Comparison of ENCODE assay signal across 1 cellular context in the genomic region with DNA sequence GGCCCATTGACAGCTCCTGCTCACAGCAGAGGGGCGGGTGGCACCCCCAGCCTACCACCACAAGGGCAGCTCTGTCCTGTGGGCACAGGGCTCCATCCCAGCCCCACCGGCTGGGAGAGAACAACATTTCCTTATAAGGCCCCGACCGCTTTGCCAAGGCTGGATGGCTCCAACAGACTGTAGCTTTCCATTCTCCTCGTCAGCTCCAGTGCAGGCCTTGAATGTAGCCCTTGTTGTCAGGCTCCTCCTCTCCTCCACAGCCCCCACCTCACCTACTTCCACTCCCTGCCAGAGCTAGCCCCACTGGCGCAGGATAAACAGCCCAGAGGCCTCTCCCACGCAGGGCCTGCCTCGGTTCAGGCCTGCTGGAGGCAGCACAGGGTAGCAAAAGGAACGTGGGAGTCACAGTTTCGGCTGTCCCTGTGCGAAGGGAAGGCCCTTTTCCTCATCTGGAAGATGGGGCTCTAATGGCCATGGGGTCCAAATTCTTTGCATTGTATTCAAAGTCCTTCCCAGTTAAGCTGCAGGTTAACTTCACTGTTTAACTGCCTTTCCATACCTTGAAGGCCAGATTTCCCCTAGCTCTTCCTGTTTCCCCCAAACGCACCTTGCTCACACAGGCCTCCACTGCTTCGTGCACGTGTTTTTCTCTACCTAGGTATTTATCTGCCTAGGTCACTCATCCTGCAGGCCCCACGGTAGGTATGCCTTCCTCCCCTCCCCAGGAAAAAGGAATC.
TF ChIP-seq lines count a peak whose summit lies in the region.

No MANE protein-coding gene starts in this region.

TF ChIP-seq in HepG2, 621 proteins besides CTCF, POLR2A, EP300 and RAD21 (continued from another document and continues in another):
- TF ChIP-seq, protein P1, sequence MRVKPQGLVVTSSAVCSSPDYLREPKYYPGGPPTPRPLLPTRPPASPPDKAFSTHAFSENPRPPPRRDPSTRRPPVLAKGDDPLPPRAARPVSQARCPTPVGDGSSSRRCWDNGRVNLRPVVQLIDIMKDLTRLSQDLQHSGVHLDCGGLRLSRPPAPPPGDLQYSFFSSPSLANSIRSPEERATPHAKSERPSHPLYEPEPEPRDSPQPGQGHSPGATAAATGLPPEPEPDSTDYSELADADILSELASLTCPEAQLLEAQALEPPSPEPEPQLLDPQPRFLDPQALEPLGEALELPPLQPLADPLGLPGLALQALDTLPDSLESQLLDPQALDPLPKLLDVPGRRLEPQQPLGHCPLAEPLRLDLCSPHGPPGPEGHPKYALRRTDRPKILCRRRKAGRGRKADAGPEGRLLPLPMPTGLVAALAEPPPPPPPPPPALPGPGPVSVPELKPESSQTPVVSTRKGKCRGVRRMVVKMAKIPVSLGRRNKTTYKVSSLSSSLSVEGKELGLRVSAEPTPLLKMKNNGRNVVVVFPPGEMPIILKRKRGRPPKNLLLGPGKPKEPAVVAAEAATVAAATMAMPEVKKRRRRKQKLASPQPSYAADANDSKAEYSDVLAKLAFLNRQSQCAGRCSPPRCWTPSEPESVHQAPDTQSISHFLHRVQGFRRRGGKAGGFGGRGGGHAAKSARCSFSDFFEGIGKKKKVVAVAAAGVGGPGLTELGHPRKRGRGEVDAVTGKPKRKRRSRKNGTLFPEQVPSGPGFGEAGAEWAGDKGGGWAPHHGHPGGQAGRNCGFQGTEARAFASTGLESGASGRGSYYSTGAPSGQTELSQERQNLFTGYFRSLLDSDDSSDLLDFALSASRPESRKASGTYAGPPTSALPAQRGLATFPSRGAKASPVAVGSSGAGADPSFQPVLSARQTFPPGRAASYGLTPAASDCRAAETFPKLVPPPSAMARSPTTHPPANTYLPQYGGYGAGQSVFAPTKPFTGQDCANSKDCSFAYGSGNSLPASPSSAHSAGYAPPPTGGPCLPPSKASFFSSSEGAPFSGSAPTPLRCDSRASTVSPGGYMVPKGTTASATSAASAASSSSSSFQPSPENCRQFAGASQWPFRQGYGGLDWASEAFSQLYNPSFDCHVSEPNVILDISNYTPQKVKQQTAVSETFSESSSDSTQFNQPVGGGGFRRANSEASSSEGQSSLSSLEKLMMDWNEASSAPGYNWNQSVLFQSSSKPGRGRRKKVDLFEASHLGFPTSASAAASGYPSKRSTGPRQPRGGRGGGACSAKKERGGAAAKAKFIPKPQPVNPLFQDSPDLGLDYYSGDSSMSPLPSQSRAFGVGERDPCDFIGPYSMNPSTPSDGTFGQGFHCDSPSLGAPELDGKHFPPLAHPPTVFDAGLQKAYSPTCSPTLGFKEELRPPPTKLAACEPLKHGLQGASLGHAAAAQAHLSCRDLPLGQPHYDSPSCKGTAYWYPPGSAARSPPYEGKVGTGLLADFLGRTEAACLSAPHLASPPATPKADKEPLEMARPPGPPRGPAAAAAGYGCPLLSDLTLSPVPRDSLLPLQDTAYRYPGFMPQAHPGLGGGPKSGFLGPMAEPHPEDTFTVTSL (CRISPR knock-in tag; IDR thresholded peaks at IDR 0.05; ENCODE audit: borderline replicate concordance) = no peak
- TF ChIP-seq KDM4B (CRISPR knock-in tag; IDR thresholded peaks at IDR 0.05) = no peak
- 0 out of 2 replicates have a peak, but pooled peaks have one; percentile 56 for TF ChIP-seq MAF1 (CRISPR knock-in tag; IDR thresholded peaks at IDR 0.05; ENCODE audit: borderline replicate concordance)
- peak; percentile 74; the same call in 1 of the 2 replicates for TF ChIP-seq ZBTB4 (CRISPR knock-in tag; IDR thresholded peaks at IDR 0.05; ENCODE audit: borderline replicate concordance)
- peak; percentile 18; the same call in 1 of the 2 replicates for TF ChIP-seq PITX1 (CRISPR knock-in tag; IDR thresholded peaks at IDR 0.05)
- TF ChIP-seq UBTF (CRISPR knock-in tag; IDR thresholded peaks at IDR 0.05) = peak; percentile 73
- TF ChIP-seq ZNF614 (CRISPR knock-in tag; IDR thresholded peaks at IDR 0.05; ENCODE audit: borderline replicate concordance) = peak; percentile 8; the same call in 1 of the 2 replicates
- peak; percentile 20; the same call in 1 of the 2 replicates for TF ChIP-seq NCOA2 (CRISPR knock-in tag; IDR thresholded peaks at IDR 0.05)
- TF ChIP-seq, protein P2, sequence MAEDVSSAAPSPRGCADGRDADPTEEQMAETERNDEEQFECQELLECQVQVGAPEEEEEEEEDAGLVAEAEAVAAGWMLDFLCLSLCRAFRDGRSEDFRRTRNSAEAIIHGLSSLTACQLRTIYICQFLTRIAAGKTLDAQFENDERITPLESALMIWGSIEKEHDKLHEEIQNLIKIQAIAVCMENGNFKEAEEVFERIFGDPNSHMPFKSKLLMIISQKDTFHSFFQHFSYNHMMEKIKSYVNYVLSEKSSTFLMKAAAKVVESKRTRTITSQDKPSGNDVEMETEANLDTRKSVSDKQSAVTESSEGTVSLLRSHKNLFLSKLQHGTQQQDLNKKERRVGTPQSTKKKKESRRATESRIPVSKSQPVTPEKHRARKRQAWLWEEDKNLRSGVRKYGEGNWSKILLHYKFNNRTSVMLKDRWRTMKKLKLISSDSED (CRISPR knock-in tag; IDR thresholded peaks at IDR 0.05) = no peak
- TF ChIP-seq DMAP1 (CRISPR knock-in tag; IDR thresholded peaks at IDR 0.05) = peak; percentile 52
- peak; percentile 77; the same call in 1 of the 2 replicates for TF ChIP-seq ZBTB38 (CRISPR knock-in tag; IDR thresholded peaks at IDR 0.05)
- TF ChIP-seq PRPF4 (IDR thresholded peaks at IDR 0.05; ENCODE audit: low read depth, low read length, poor library complexity, severe bottlenecking) = no peak
- TF ChIP-seq ZFP91 (CRISPR knock-in tag; IDR thresholded peaks at IDR 0.05; ENCODE audit: borderline replicate concordance) = peak; percentile 78; the same call in 1 of the 2 replicates
- TF ChIP-seq HNF1B (CRISPR knock-in tag; IDR thresholded peaks at IDR 0.05) = peak; percentile 68; the same call in 1 of the 2 replicates
- no peak for TF ChIP-seq KLF11 (CRISPR knock-in tag; IDR thresholded peaks at IDR 0.05)
- 0 out of 2 replicates have a peak, but pooled peaks have one; percentile 34 for TF ChIP-seq SIX4 (CRISPR knock-in tag; IDR thresholded peaks at IDR 0.05)
- peak; percentile 85 for TF ChIP-seq ZNF761 (CRISPR knock-in tag; conservative IDR thresholded peaks at IDR 0.05)
- TF ChIP-seq ZNF329 (CRISPR knock-in tag; IDR thresholded peaks at IDR 0.05; ENCODE audit: low read depth) = no peak
- TF ChIP-seq SAFB2 (CRISPR knock-in tag; IDR thresholded peaks at IDR 0.05; ENCODE audit: borderline replicate concordance, low read depth) = 0 out of 2 replicates have a peak, but pooled peaks have one; percentile 46
- TF ChIP-seq ZNF18 (CRISPR knock-in tag; IDR thresholded peaks at IDR 0.05; ENCODE audit: insufficient replicate concordance) = no peak
- peak; percentile 18; the same call in 1 of the 2 replicates for TF ChIP-seq KAT8 (CRISPR knock-in tag; IDR thresholded peaks at IDR 0.05)
- TF ChIP-seq, protein P3, sequence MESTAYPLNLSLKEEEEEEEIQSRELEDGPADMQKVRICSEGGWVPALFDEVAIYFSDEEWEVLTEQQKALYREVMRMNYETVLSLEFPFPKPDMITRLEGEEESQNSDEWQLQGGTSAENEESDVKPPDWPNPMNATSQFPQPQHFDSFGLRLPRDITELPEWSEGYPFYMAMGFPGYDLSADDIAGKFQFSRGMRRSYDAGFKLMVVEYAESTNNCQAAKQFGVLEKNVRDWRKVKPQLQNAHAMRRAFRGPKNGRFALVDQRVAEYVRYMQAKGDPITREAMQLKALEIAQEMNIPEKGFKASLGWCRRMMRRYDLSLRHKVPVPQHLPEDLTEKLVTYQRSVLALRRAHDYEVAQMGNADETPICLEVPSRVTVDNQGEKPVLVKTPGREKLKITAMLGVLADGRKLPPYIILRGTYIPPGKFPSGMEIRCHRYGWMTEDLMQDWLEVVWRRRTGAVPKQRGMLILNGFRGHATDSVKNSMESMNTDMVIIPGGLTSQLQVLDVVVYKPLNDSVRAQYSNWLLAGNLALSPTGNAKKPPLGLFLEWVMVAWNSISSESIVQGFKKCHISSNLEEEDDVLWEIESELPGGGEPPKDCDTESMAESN (CRISPR knock-in tag; conservative IDR thresholded peaks at IDR 0.05) = no peak
- peak; percentile 41; the same call in 1 of the 2 replicates for TF ChIP-seq ESRRA (CRISPR knock-in tag; IDR thresholded peaks at IDR 0.05; ENCODE audit: low read depth)
- no peak for TF ChIP-seq NR2F6 (IDR thresholded peaks at IDR 0.05)
- no peak for TF ChIP-seq NR2F6 (CRISPR knock-in tag; IDR thresholded peaks at IDR 0.05)
- peak; percentile 95; the same call in 1 of the 2 replicates for TF ChIP-seq MTA1 (CRISPR knock-in tag; IDR thresholded peaks at IDR 0.05; ENCODE audit: borderline replicate concordance)
- peak; percentile 56; the same call in 1 of the 2 replicates for TF ChIP-seq ZNF34 (CRISPR knock-in tag; IDR thresholded peaks at IDR 0.05; ENCODE audit: borderline replicate concordance)
- TF ChIP-seq, protein P4, sequence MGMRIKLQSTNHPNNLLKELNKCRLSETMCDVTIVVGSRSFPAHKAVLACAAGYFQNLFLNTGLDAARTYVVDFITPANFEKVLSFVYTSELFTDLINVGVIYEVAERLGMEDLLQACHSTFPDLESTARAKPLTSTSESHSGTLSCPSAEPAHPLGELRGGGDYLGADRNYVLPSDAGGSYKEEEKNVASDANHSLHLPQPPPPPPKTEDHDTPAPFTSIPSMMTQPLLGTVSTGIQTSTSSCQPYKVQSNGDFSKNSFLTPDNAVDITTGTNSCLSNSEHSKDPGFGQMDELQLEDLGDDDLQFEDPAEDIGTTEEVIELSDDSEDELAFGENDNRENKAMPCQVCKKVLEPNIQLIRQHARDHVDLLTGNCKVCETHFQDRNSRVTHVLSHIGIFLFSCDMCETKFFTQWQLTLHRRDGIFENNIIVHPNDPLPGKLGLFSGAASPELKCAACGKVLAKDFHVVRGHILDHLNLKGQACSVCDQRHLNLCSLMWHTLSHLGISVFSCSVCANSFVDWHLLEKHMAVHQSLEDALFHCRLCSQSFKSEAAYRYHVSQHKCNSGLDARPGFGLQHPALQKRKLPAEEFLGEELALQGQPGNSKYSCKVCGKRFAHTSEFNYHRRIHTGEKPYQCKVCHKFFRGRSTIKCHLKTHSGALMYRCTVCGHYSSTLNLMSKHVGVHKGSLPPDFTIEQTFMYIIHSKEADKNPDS (CRISPR knock-in tag; IDR thresholded peaks at IDR 0.05) = no peak
